Comparison of ENCODE assay signal across 9 cellular contexts in the genomic region with DNA sequence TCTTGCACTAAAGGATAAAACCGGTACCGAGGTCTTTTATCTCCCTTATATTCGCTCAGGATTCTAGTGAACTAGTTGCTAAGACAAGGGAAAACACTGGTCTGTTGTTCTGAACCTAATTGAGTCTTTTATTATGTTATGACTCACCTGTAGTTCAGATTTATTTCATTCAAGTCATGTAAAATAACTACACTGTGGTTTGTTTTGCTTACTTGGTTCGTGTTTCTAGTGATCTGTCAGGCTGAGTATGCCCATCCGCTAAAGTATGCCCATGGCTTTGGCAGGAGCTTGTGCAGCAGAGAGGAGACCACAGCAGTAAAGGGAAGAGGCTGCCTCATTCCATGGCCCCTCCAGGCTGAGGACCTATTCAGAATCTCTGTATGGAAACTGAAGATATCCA.
DNase-seq lines count a peak whose midpoint lies in the region; ATAC-seq, FAIRE-seq and TF ChIP-seq lines count a peak whose summit lies in the region.
"Had no signal": no experiment of that assay in that cellular context is flagged by ENCODE, and none has a peak within 500 bp of the region (broad histone marks: within the 10 kb centered on the region; RNA-seq: fewer than 3 reads in every experiment).

No MANE protein-coding gene starts in this region.

- H3K27me3 Mint-ChIP-seq in Calu3 (ENCODE audit: unreplicated experiment) = no peaks in the 10 kb centered on the region

- WGBS in GM12878 (ENCODE audit: insufficient coverage, insufficient replicate concordance, low lambda C conversion rate, missing lambda C conversion rate) = 68% methylated on average over 5 of the region's 5 CpGs
- WGBS in tibial nerve, 2 donors = 85 to 88% methylated on average over 5 of the region's 5 CpGs

- no peaks in the 10 kb centered on the region for H4K20me1 ChIP-seq in GM12878 (ENCODE audit: control insufficient read depth, insufficient read depth)
- H4K20me1 ChIP-seq in osteoblast (ENCODE audit: insufficient read depth, low read length) = peaks cover 36% of the 10 kb centered on the region

- H3K4me3 ChIP-seq in GM12878 = no peak overlapping the region
- H3K4me3 ChIP-seq in osteoblast (ENCODE audit: insufficient read depth, low read length) = no peak overlapping the region
- H3K4me3 ChIP-seq in tibial nerve = no peak overlapping the region

- H3K4me1 ChIP-seq in GM12878 (ENCODE audit: control insufficient read depth, insufficient read depth, low read length) = peaks cover 17% of the 10 kb centered on the region
- peaks cover 23% of the 10 kb centered on the region for H3K4me1 ChIP-seq in osteoblast (ENCODE audit: insufficient read depth, low read length)
- H3K4me1 ChIP-seq in tibial nerve = peaks cover 0 to 56% (median 24%) of the 10 kb centered on the region in 4 donors

- TF ChIP-seq EP300 in GM12878 (IDR thresholded peaks at IDR 0.05; ENCODE audit: borderline replicate concordance in 1 of 2, control insufficient read depth in 1 of 2, low read depth in 2 of 2, low read length in 2 of 2) (no peak), tibial nerve (IDR thresholded peaks at IDR 0.05) (no peak)

- H3K27me3 ChIP-seq in GM12878 (replicated peaks in 1 of 2; ENCODE audit: control insufficient read depth in 2 of 2, insufficient read depth in 2 of 2, low read length in 1 of 2) = no peaks in the 10 kb centered on the region
- H3K27me3 ChIP-seq in osteoblast (ENCODE audit: insufficient read depth, low read length) = no peaks in the 10 kb centered on the region
- H3K27me3 ChIP-seq in tibial nerve = no peaks in the 10 kb centered on the region

- CTCF ChIA-PET in Calu3 (lab: Charles Lee) (no interaction called here), GM12878 (lab: Yijun Ruan, JAX) (no interaction called here)

- H3K36me3 ChIP-seq in GM12878 (ENCODE audit: control insufficient read depth in 2 of 2, insufficient read depth in 2 of 2, low read length in 1 of 2) = peaks cover 6 to 30% of the 10 kb centered on the region in 2 experiments; a peak in 3 of 4 replicates
- no peaks in the 10 kb centered on the region for H3K36me3 ChIP-seq in osteoblast (ENCODE audit: insufficient read depth, low read length)
- peaks cover 0 to 3% (median 0%) of the 10 kb centered on the region in 3 donors for H3K36me3 ChIP-seq in tibial nerve

- BruUV-seq in Calu3 (replicated peaks; lab: Mats Ljungman, UMichigan) (no TSS peak), GM12878 (replicated peaks; lab: Mats Ljungman, UMichigan) (no TSS peak)

- H3K9ac ChIP-seq in GM12878 (ENCODE audit: control insufficient read depth, insufficient read depth, low read length) = no peak overlapping the region

- no peaks in the 10 kb centered on the region for H3K9me3 Mint-ChIP-seq in Calu3 (ENCODE audit: low read depth, unreplicated experiment)

- POLR2A ChIA-PET in GM12878 (lab: Charles Lee) = no interaction called here

- H3K4me2 ChIP-seq in GM12878 (ENCODE audit: control insufficient read depth, insufficient read depth) (no peak overlapping the region), osteoblast (ENCODE audit: insufficient read depth, low read length) (peak overlapping the region; percentile 24)

- in situ Hi-C loops in GM12878 (cut with MboI) = no loop called here

- H2AFZ ChIP-seq in GM12878 (ENCODE audit: control insufficient read depth, low read depth, low read length) (no peak overlapping the region), osteoblast (ENCODE audit: low read length) (no peak overlapping the region)

- H3K36me3 Mint-ChIP-seq in Calu3 (ENCODE audit: insufficient read depth, unreplicated experiment) = no peaks in the 10 kb centered on the region

- ATAC-seq in GM12878 = peak; percentile 34
- no peak for ATAC-seq in GM18873 (IDR thresholded peaks at IDR 0.05; ENCODE audit: low FRiP score, unreplicated experiment)

- SMC1A ChIA-PET in GM12878 (lab: Charles Lee; ENCODE audit: uncharacterized antibody, unreplicated experiment) = no interaction called here

- no peak for TF ChIP-seq CTCF in Calu3 (IDR thresholded peaks at IDR 0.05; ENCODE audit: unreplicated experiment)
- TF ChIP-seq CTCF in GM12878 (IDR thresholded peaks at IDR 0.05 in 2 of 3, conservative IDR thresholded peaks at IDR 0.05 in 1 of 3; ENCODE audit: control insufficient read depth in 2 of 3, extremely low read depth in 1 of 3, insufficient read depth in 1 of 3, low read depth in 3 of 3, low read length in 3 of 3) = no peak
- TF ChIP-seq CTCF in osteoblast (IDR thresholded peaks at IDR 0.05; ENCODE audit: extremely low read depth, low read depth, low read length) = no peak
- TF ChIP-seq CTCF in tibial nerve (IDR thresholded peaks at IDR 0.05) = no peak

- FAIRE-seq in GM12878 (lab: Jason Lieb, UNC) = no peak

- peak; percentile 25 for DNase-seq in Calu3
- DNase-seq in HPDE6-E6E7 (ENCODE audit: extremely low spot score) = peak; percentile 21
- no peak for DNase-seq in GM12878 (ENCODE audit: low read depth, low spot score)
- DNase-seq in osteoblast (ENCODE audit: insufficient read length, low spot score, missing footprints) = peak; percentile 91
- DNase-seq in NCI-H2196 (lab: John Stamatoyannopoulos, UW; ENCODE audit: unreplicated experiment) = no peak
- DNase-seq in tibial nerve (ENCODE audit: low spot score in 2 of 2) = no peak
- no peak for DNase-seq in hippocampal formation (lab: John Stamatoyannopoulos, UW)
- DNase-seq: Karpas-422 had no signal

- intact Hi-C loops in Calu3 (cut with micrococcal nuclease; ENCODE audit: unreplicated experiment) (no loop called here), GM12878 (cut with micrococcal nuclease; ENCODE audit: unreplicated experiment) (no loop called here)

- peaks cover 30% of the 10 kb centered on the region for H3K4me1 Mint-ChIP-seq in Calu3 (ENCODE audit: low read depth, unreplicated experiment)

- RAD21 ChIA-PET in GM12878 (lab: Charles Lee; ENCODE audit: unreplicated experiment) = no interaction called here

- no peak for TF ChIP-seq RAD21 in GM12878 (IDR thresholded peaks at IDR 0.05; ENCODE audit: insufficient read depth, low read depth, low read length)

- no peak overlapping the region for H3K27ac Mint-ChIP-seq in Calu3 (ENCODE audit: unreplicated experiment)

- no peak overlapping the region for H3K4me3 Mint-ChIP-seq in Calu3 (ENCODE audit: low read depth, unreplicated experiment)

- TF ChIP-seq POLR2A in GM12878 (IDR thresholded peaks at IDR 0.05; ENCODE audit: low read depth, low read length) (no peak), tibial nerve (IDR thresholded peaks at IDR 0.05) (no peak)

- H3K79me2 ChIP-seq in GM12878 (ENCODE audit: control insufficient read depth, insufficient read depth, low read length) (peaks cover 77% of the 10 kb centered on the region), osteoblast (ENCODE audit: insufficient read depth, low read length) (peaks cover 38% of the 10 kb centered on the region)

- no peak overlapping the region for H3K27ac ChIP-seq in GM12878 (ENCODE audit: control insufficient read depth, insufficient read depth)
- H3K27ac ChIP-seq in osteoblast (ENCODE audit: low read depth, low read length) = peak overlapping the region; percentile 64
- peak overlapping the region in 1 of 4 donors; percentile 30 for H3K27ac ChIP-seq in tibial nerve

- H3K9me3 ChIP-seq in GM12878 (replicated peaks; ENCODE audit: control insufficient read depth, insufficient read depth, low read length) (no peaks in the 10 kb centered on the region), osteoblast (ENCODE audit: low read depth, low read length) (no peaks in the 10 kb centered on the region), tibial nerve (no peaks in the 10 kb centered on the region)

TF ChIP-seq in GM12878, 131 proteins besides CTCF, POLR2A, EP300 and RAD21:
- TF ChIP-seq, protein P1, sequence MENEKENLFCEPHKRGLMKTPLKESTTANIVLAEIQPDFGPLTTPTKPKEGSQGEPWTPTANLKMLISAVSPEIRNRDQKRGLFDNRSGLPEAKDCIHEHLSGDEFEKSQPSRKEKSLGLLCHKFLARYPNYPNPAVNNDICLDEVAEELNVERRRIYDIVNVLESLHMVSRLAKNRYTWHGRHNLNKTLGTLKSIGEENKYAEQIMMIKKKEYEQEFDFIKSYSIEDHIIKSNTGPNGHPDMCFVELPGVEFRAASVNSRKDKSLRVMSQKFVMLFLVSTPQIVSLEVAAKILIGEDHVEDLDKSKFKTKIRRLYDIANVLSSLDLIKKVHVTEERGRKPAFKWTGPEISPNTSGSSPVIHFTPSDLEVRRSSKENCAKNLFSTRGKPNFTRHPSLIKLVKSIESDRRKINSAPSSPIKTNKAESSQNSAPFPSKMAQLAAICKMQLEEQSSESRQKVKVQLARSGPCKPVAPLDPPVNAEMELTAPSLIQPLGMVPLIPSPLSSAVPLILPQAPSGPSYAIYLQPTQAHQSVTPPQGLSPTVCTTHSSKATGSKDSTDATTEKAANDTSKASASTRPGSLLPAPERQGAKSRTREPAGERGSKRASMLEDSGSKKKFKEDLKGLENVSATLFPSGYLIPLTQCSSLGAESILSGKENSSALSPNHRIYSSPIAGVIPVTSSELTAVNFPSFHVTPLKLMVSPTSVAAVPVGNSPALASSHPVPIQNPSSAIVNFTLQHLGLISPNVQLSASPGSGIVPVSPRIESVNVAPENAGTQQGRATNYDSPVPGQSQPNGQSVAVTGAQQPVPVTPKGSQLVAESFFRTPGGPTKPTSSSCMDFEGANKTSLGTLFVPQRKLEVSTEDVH (IDR thresholded peaks at IDR 0.05; ENCODE audit: low read depth, partially characterized antibody) = no peak
- peak; percentile 27 for TF ChIP-seq JUNB (IDR thresholded peaks at IDR 0.05)

Comparison
In these comparisons a context has a peak if more than half of its experiments do, and no peak if none do; other contexts are left out.
1. DNase-seq: peak in Calu3 (single experiment), HPDE6-E6E7 (single experiment) and osteoblast (single experiment); none in GM12878 (single experiment), NCI-H2196 (single experiment), tibial nerve (0 of 2) and hippocampal formation (0 of 2).